In genomic region chr2:12251121-12251520, GRCh38 we compare ENCODE assay signal across 30 cellular contexts.
"Had no signal": no experiment of that assay in that cellular context is flagged by ENCODE, and none has a peak within 500 bp of the region (broad histone marks: within the 10 kb centered on the region; RNA-seq: fewer than 3 reads in every experiment).

No MANE protein-coding gene starts in this region.

- H3K9ac ChIP-seq: parathyroid adenoma had no signal

- H3K4me3 ChIP-seq: adrenal gland, ascending aorta, breast epithelium, esophagus squamous epithelium, gastroesophageal sphincter, hepatocyte, psoas muscle, right atrium auricular region, testis, transverse colon had no signal

- H3K27ac ChIP-seq: adrenal gland, ascending aorta, breast epithelium, epithelial cell of prostate, esophagus squamous epithelium, gastroesophageal sphincter, hepatocyte, parathyroid adenoma, psoas muscle, right atrium auricular region, testis, transverse colon had no signal

- H3K27me3 ChIP-seq: adrenal gland, ascending aorta, breast epithelium, esophagus squamous epithelium, gastroesophageal sphincter, hepatocyte, right atrium auricular region, testis, transverse colon had no signal

- H3K4me1 ChIP-seq: adrenal gland, ascending aorta, breast epithelium, esophagus squamous epithelium, psoas muscle, testis, transverse colon had no signal

- ATAC-seq: activated CD8-positive, alpha-beta T cell treated with anti-CD3 and anti-CD28 coated beads for 36 hours; activated T-cell treated with anti-CD3 and anti-CD28 coated beads, Interleukin-2, amount 50 U/mL, for 72 hours; gastroesophageal sphincter; left colon; naive thymus-derived CD8-positive, alpha-beta T cell; psoas muscle; stimulated activated naive CD8-positive, alpha-beta T cell treated with anti-CD3 and anti-CD28 coated beads, Interleukin-15, Interleukin-2, amounts not matched to agents 100 U/mL and 50 U/mL, for 24 hours had no signal

- DNase-seq: activated CD4-positive, alpha-beta T cell treated with anti-CD3 and anti-CD28 coated beads, Interleukin-2, amount 10 ng/mL, durations not matched to agents 24 days and 14 days; activated CD4-positive, CD25-positive, alpha-beta regulatory T cell treated with anti-CD3 and anti-CD28 coated beads, Interleukin-2, amount 50 U/mL, for 72 hours; activated CD8-positive, alpha-beta T cell treated with anti-CD3 and anti-CD28 coated beads for 36 hours; activated naive CD4-positive, alpha-beta T cell treated with anti-CD3 and anti-CD28 coated beads for 36 hours; activated naive CD8-positive, alpha-beta T cell treated with anti-CD3 and anti-CD28 coated beads for 36 hours; activated T-cell treated with anti-CD3 and anti-CD28 coated beads, Interleukin-2, amount 50 U/mL, for 72 hours; adrenal gland; central memory CD4-positive, alpha-beta T cell; effector CD8-positive, alpha-beta T cell; esophagus squamous epithelium; kidney; left colon; midbrain; naive thymus-derived CD8-positive, alpha-beta T cell; nucleus accumbens; psoas muscle; stimulated activated CD4-positive, alpha-beta T cell treated with anti-CD3 and anti-CD28 coated beads, Interleukin-12 subunit alpha, Interleukin-12 subunit beta, amount 100 ng/mL, for 4 hours; stimulated activated CD4-positive, alpha-beta T cell treated with anti-CD3 and anti-CD28 coated beads, Interleukin-4, amount 100 ng/mL, for 1 hour; stimulated activated naive CD8-positive, alpha-beta T cell treated with anti-CD3 and anti-CD28 coated beads, Interleukin-15, Interleukin-2, amounts not matched to agents 100 U/mL and 50 U/mL, for 24 hours; SW 1271; T-helper 9 cell; testis; transverse colon had no signal

- H3K9me3 ChIP-seq: ascending aorta, breast epithelium, esophagus squamous epithelium, gastroesophageal sphincter, psoas muscle, right atrium auricular region, testis, transverse colon had no signal

- H2AFZ ChIP-seq: hepatocyte, parathyroid adenoma had no signal

- H3K4me2 ChIP-seq: hepatocyte had no signal

- H3K36me3 ChIP-seq: adrenal gland, ascending aorta, breast epithelium, esophagus squamous epithelium, gastroesophageal sphincter, right atrium auricular region, transverse colon had no signal
